11 cellular contexts compared by ENCODE assay signal in the genomic region with DNA sequence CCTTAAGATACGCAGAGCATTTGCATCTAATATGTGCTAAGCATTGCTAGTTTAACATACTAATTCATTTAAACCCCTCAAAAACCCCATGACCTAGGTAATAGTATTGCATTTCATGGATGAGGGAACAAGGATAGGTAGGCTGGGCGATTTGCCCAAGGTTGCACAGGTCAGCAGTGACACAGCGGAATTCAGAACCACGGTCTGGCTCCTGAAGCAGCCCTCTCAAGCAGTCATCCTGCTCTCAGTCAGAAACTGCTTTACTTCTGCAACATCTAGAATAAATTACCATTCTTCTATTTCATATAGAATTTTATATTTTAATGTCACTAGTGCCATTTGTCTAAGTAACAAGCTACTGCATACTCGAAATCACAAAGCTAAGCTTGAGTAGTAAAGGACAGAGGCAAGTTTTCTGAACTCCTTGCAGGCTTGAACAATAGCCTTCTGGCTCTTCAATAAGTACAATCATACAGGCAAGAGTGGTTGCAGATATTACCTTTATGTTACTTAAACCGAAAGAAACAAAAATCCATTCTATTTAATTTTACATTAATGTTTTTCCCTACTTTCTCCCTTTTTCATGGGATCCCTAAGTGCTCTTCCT. TPM values are rescaled to one million over a fixed set of nuclear protein-coding genes. Genes with fewer than 3 reads are reported as not detected.
A peak's percentile ranks its signal among the peaks of the same experiment; 100 is the strongest.
DNase-seq lines count a peak whose midpoint lies in the region; ATAC-seq, FAIRE-seq and TF ChIP-seq lines count a peak whose summit lies in the region.
"Had no signal": no experiment of that assay in that cellular context is flagged by ENCODE, and none has a peak within 500 bp of the region (broad histone marks: within the 10 kb centered on the region; RNA-seq: fewer than 3 reads in every experiment).

No MANE protein-coding gene starts in this region.

- H3K36me3 ChIP-seq in SJCRH30, result no peaks in the 10 kb centered on the region

- H3K27me3 Mint-ChIP-seq in nephron (ENCODE audit: low read depth), result peaks cover 7% of the 10 kb centered on the region

- 0 out of 2 replicates have a peak, but pooled peaks cover 2% of the 10 kb centered on the region for H3K27me3 ChIP-seq in SJCRH30

- no peaks in the 10 kb centered on the region for H3K36me3 Mint-ChIP-seq in nephron (ENCODE audit: low read depth)

- peak overlapping the region; percentile 56 to 82 (median 58) for H3K27ac Mint-ChIP-seq in nephron

- peak; percentile 28 for ATAC-seq in HG02642 (IDR thresholded peaks at IDR 0.05; ENCODE audit: poor library complexity, unreplicated experiment)

- H3K4me1 Mint-ChIP-seq in nephron, result peaks cover 24% of the 10 kb centered on the region

- no peaks in the 10 kb centered on the region for H3K9me3 Mint-ChIP-seq in nephron
- H3K9me3 Mint-ChIP-seq: central memory CD8-positive, alpha-beta T cell had no signal

- H3K4me3 ChIP-seq in SJCRH30, result no peak overlapping the region

- H3K27ac ChIP-seq in SJCRH30, result no peak overlapping the region
- H3K27ac ChIP-seq: 22Rv1 had no signal

- FAIRE-seq in RCC 7860 (lab: Jason Lieb, UNC), result no peak

- H3K4me3 Mint-ChIP-seq in nephron, result peak overlapping the region; percentile 72 to 76 (median 76)
- H3K4me3 Mint-ChIP-seq: central memory CD8-positive, alpha-beta T cell had no signal

- DNase-seq in DMS 273 (lab: John Stamatoyannopoulos, UW; ENCODE audit: unreplicated experiment) (peak; percentile 6), DMS 273 treated with DMSO at 0.1 percent for 48 hours (lab: John Stamatoyannopoulos, UW) (no peak), RCC 7860 (ENCODE audit: low spot score) (peak; percentile 79), SJCRH30 (no peak)
- no peak for DNase-seq in NK-92 treated with Interleukin-12 subunit alpha and Interleukin-12 subunit beta, amount 100 ng/mL, for 24 hours (lab: John Stamatoyannopoulos, UW)
- DNase-seq in activated naive CD4-positive, alpha-beta T cell treated with anti-CD3 and anti-CD28 coated beads, Interleukin-2, amount 50 U/mL, for 16 hours, result no peak
- DNase-seq: GOT3 had no signal

- peaks cover 10% of the 10 kb centered on the region; the same call in 1 of the 2 replicates for H3K4me1 ChIP-seq in SJCRH30

- H3K9me3 ChIP-seq in SJCRH30 (replicated peaks), result no peaks in the 10 kb centered on the region

- TF ChIP-seq CTCF in nephron (IDR thresholded peaks at IDR 0.05; ENCODE audit: unreplicated experiment in 3 of 3), result no peak

RNA-seq across cellular contexts. Expression of a gene that starts 0.6 kb away (rescaled TPM):
- 0.38 and 0.87 TPM in 2 replicates for total RNA-seq in SJCRH30 (2014; rRNA removed; shearing (Covaris generic))

RNA-seq across cellular contexts. Expression of a gene that starts 32.5 kb away (rescaled TPM):
- 32.1 and 34.2 TPM in 2 replicates for total RNA-seq in SJCRH30 (2014; rRNA removed; shearing (Covaris generic))

Comparison
In these comparisons a context has a peak if more than half of its experiments do, and no peak if none do; other contexts are left out.
1. DNase-seq: peak in DMS 273 (single experiment) and RCC 7860 (single experiment); none in DMS 273 treated with DMSO at 0.1 percent for 48 hours (single experiment), NK-92 treated with Interleukin-12 subunit alpha and Interleukin-12 subunit beta, amount 100 ng/mL, for 24 hours (single experiment), activated naive CD4-positive, alpha-beta T cell treated with anti-CD3 and anti-CD28 coated beads, Interleukin-2, amount 50 U/mL, for 16 hours (single experiment) and SJCRH30 (0 of 2).